16 cellular contexts compared by ENCODE assay signal in genomic region chr7:6202117-6202516, GRCh38.
A peak's percentile ranks its signal among the peaks of the same experiment; 100 is the strongest.
DNase-seq lines count a peak whose midpoint lies in the region; ATAC-seq and TF ChIP-seq lines count a peak whose summit lies in the region.
"Had no signal": no experiment of that assay in that cellular context is flagged by ENCODE, and none has a peak within 500 bp of the region (broad histone marks: within the 10 kb centered on the region; RNA-seq: fewer than 3 reads in every experiment).

No MANE protein-coding gene starts in this region.

- H3K4me2 ChIP-seq in GM23338: no peak overlapping the region

- peaks cover 33% of the 10 kb centered on the region for H3K79me2 ChIP-seq in GM23338 (replicated peaks; ENCODE audit: insufficient read depth)

- H3K9me3 Mint-ChIP-seq in GM23338: no peaks in the 10 kb centered on the region
- H3K9me3 Mint-ChIP-seq: CD8-positive, alpha-beta memory T cell had no signal

- H3K9me3 ChIP-seq in right cardiac atrium (ENCODE audit: control insufficient read depth, low read length) (no peaks in the 10 kb centered on the region), skeletal muscle tissue (ENCODE audit: control insufficient read depth in 3 of 3, low read length in 3 of 3) (no peaks in the 10 kb centered on the region), tibial artery (no peaks in the 10 kb centered on the region)

- DNase-seq in GM23338 (ENCODE audit: low spot score) (no peak), LHCN-M2 (ENCODE audit: low read depth) (peak; percentile 19), right cardiac atrium (peak; percentile 49 to 67 (median 50)), NCI-H1694 (lab: John Stamatoyannopoulos, UW) (no peak), tibial artery (no peak)
- DNase-seq: CD8-positive, alpha-beta memory T cell; DMS79 treated with DMSO at 0.1 percent for 48 hours; MV-4-11; NCI-H1417 treated with DMSO at 0.1 percent for 48 hours; NCI-H2029; NCI-H510A; NCI-H774; PC-3 had no signal

- no peaks in the 10 kb centered on the region for H4K20me1 ChIP-seq in GM23338 (replicated peaks; ENCODE audit: insufficient read depth)

- no peak for ATAC-seq in GM23338
- peak in 1 of 2 donors; percentile 52 for ATAC-seq in right cardiac atrium
- no peak for ATAC-seq in GM19467 (IDR thresholded peaks at IDR 0.05; ENCODE audit: unreplicated experiment)
- ATAC-seq: K562, PC-3 had no signal

- no peaks in the 10 kb centered on the region for H3K9me2 ChIP-seq in GM23338 (ENCODE audit: insufficient read depth)

- no peaks in the 10 kb centered on the region for H3K36me3 ChIP-seq in GM23338 (ENCODE audit: insufficient read depth)
- H3K36me3 ChIP-seq in skeletal muscle tissue (ENCODE audit: control insufficient read depth in 3 of 3, insufficient read depth in 3 of 3, low read length in 3 of 3): no peaks in the 10 kb centered on the region
- no peaks in the 10 kb centered on the region for H3K36me3 ChIP-seq in tibial artery

- H3K27me3 Mint-ChIP-seq in GM23338 (ENCODE audit: insufficient read depth, low read depth, poor library complexity): peaks cover 5% of the 10 kb centered on the region
- H3K27me3 Mint-ChIP-seq: CD8-positive, alpha-beta memory T cell had no signal

- H3K27ac ChIP-seq in GM23338 (ENCODE audit: low read depth) (no peak overlapping the region), right cardiac atrium (ENCODE audit: low read length) (no peak overlapping the region), skeletal muscle tissue (ENCODE audit: low read depth, low read length) (peak overlapping the region; percentile 52), tibial artery (no peak overlapping the region)

- H3K4me3 ChIP-seq in GM23338 (no peak overlapping the region), right cardiac atrium (ENCODE audit: low read length) (no peak overlapping the region), skeletal muscle tissue (ENCODE audit: low read length in 3 of 3) (peak overlapping the region in 1 of 3 donors; percentile 23), tibial artery (no peak overlapping the region)
- H3K4me3 ChIP-seq: K562 had no signal

- no peak overlapping the region for H3K4me3 Mint-ChIP-seq in GM23338
- H3K4me3 Mint-ChIP-seq: CD8-positive, alpha-beta memory T cell had no signal

- H3K9ac ChIP-seq in skeletal muscle tissue (ENCODE audit: low read depth in 1 of 3, low read length in 3 of 3): no peak overlapping the region

- no peaks in the 10 kb centered on the region for H3K27me3 ChIP-seq in GM23338 (ENCODE audit: insufficient read depth)
- no peaks in the 10 kb centered on the region for H3K27me3 ChIP-seq in right cardiac atrium (ENCODE audit: control insufficient read depth, insufficient read depth)
- no peaks in the 10 kb centered on the region for H3K27me3 ChIP-seq in skeletal muscle tissue (ENCODE audit: control insufficient read depth in 3 of 3, insufficient read depth in 3 of 3, low read length in 3 of 3)
- H3K27me3 ChIP-seq in tibial artery: no peaks in the 10 kb centered on the region

- 75% methylated on average over 10 of the region's 10 CpGs for WGBS in right cardiac atrium

- TF ChIP-seq CTCF in GM23338 (conservative IDR thresholded peaks at IDR 0.05; ENCODE audit: low read depth in 2 of 2) (no peak), tibial artery (IDR thresholded peaks at IDR 0.05) (no peak)

- H3K4me1 ChIP-seq in GM23338 (ENCODE audit: insufficient read depth) (peaks cover 33% of the 10 kb centered on the region), right cardiac atrium (ENCODE audit: control insufficient read depth, insufficient read depth, low read length) (peaks cover 11% of the 10 kb centered on the region), skeletal muscle tissue (ENCODE audit: control insufficient read depth in 3 of 3, insufficient read depth in 3 of 3, low read length in 3 of 3) (peaks cover 8 to 31% (median 23%) of the 10 kb centered on the region in 3 donors), tibial artery (peaks cover 0 to 41% (median 3%) of the 10 kb centered on the region in 4 donors)

- H3K36me3 Mint-ChIP-seq in GM23338 (ENCODE audit: low read depth): no peaks in the 10 kb centered on the region

- H2AFZ ChIP-seq in GM23338: no peak overlapping the region

- no peaks in the 10 kb centered on the region for H3F3A ChIP-seq in GM23338 (replicated peaks; ENCODE audit: low read depth)

- H3K27ac Mint-ChIP-seq in GM23338: peak overlapping the region; percentile 60; the same call in 1 of the 2 replicates
- H3K27ac Mint-ChIP-seq: CD8-positive, alpha-beta memory T cell had no signal

- intact Hi-C loops in right cardiac atrium (cut with DNase I) (no loop called here), tibial artery (cut with DNase I; ENCODE audit: low total_unique reads) (no loop called here)

- peaks cover 33% of the 10 kb centered on the region for H3K4me1 Mint-ChIP-seq in GM23338

TF ChIP-seq in GM23338, 12 proteins besides CTCF, POLR2A, EP300 and RAD21 (continues in another document):
- TF ChIP-seq POLR2AphosphoS5 (IDR thresholded peaks at IDR 0.05; ENCODE audit: low read depth): no peak
- TF ChIP-seq ZNF331 (CRISPR knock-in tag; IDR thresholded peaks at IDR 0.05; ENCODE audit: low read depth): no peak
- no peak for TF ChIP-seq EZH2phosphoT487 (IDR thresholded peaks at IDR 0.05; ENCODE audit: unreplicated experiment)
- no peak for TF ChIP-seq JUNB (IDR thresholded peaks at IDR 0.05; ENCODE audit: unreplicated experiment)
- no peak for TF ChIP-seq ZNF114 (CRISPR knock-in tag; IDR thresholded peaks at IDR 0.05)
- TF ChIP-seq, protein P1, sequence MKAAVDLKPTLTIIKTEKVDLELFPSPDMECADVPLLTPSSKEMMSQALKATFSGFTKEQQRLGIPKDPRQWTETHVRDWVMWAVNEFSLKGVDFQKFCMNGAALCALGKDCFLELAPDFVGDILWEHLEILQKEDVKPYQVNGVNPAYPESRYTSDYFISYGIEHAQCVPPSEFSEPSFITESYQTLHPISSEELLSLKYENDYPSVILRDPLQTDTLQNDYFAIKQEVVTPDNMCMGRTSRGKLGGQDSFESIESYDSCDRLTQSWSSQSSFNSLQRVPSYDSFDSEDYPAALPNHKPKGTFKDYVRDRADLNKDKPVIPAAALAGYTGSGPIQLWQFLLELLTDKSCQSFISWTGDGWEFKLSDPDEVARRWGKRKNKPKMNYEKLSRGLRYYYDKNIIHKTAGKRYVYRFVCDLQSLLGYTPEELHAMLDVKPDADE (IDR thresholded peaks at IDR 0.05): no peak
- TF ChIP-seq STAT1 (IDR thresholded peaks at IDR 0.05; ENCODE audit: unreplicated experiment): no peak
- no peak for TF ChIP-seq EZH2 (IDR thresholded peaks at IDR 0.05; ENCODE audit: low read depth, unreplicated experiment)
- TF ChIP-seq CREB1 (CRISPR knock-in tag; IDR thresholded peaks at IDR 0.05; ENCODE audit: low read depth): no peak
- no peak for TF ChIP-seq ZNF462 (CRISPR knock-in tag; IDR thresholded peaks at IDR 0.05)

Comparison
In these comparisons a context has a peak if more than half of its experiments do, and no peak if none do; other contexts are left out.
1. DNase-seq: peak in LHCN-M2 (single experiment) and right cardiac atrium (3 of 3); none in GM23338 (single experiment), NCI-H1694 (single experiment) and tibial artery (0 of 2).